14 cellular contexts compared by ENCODE assay signal in genomic region chr6:37665309-37665708, GRCh38. TPM values are rescaled to one million over a fixed set of nuclear protein-coding genes. Genes with fewer than 3 reads are reported as not detected.
A peak's percentile ranks its signal among the peaks of the same experiment; 100 is the strongest.
DNase-seq lines count a peak whose midpoint lies in the region; ATAC-seq and TF ChIP-seq lines count a peak whose summit lies in the region.
"Had no signal": no experiment of that assay in that cellular context is flagged by ENCODE, and none has a peak within 500 bp of the region (broad histone marks: within the 10 kb centered on the region; RNA-seq: fewer than 3 reads in every experiment).

No MANE protein-coding gene starts in this region.

- H3K4me1 Mint-ChIP-seq in activated T-helper 1 cell treated with anti-CD3 and anti-CD28 coated beads, Interleukin-12 subunit alpha, Interleukin-12 subunit beta, Interleukin-2, Interleukin-4 antibody, amounts not matched to agents 30 ng/mL and 10 ng/mL and 1 ng/mL, durations not matched to agents 14 hours and 24 hours and 36 hours (ENCODE audit: low read depth) = no peaks in the 10 kb centered on the region
- H3K4me1 Mint-ChIP-seq: activated CD4-positive, alpha-beta T cell treated with anti-CD3 and anti-CD28 coated beads for 36 hours had no signal

- H3K27ac Mint-ChIP-seq in activated T-helper 1 cell treated with anti-CD3 and anti-CD28 coated beads, Interleukin-12 subunit alpha, Interleukin-12 subunit beta, Interleukin-2, Interleukin-4 antibody, amounts not matched to agents 30 ng/mL and 10 ng/mL and 1 ng/mL, durations not matched to agents 14 hours and 24 hours and 36 hours = no peak overlapping the region
- H3K27ac Mint-ChIP-seq: activated CD4-positive, alpha-beta T cell treated with anti-CD3 and anti-CD28 coated beads for 36 hours; IgD-negative memory B cell had no signal

- intact Hi-C loops in heart right ventricle (cut with DNase I) = loop anchor here in 1 of 10 donors (5.0 kb wide), 1 partner anchor 1203 kb away; no protein-coding TSS in a partner anchor
- intact Hi-C loops in activated T-helper 1 cell treated with anti-CD3 and anti-CD28 coated beads, Interleukin-12 subunit alpha, Interleukin-12 subunit beta, Interleukin-2, Interleukin-4 antibody, amounts not matched to agents 30 ng/mL and 10 ng/mL and 1 ng/mL, durations not matched to agents 14 hours and 24 hours and 36 hours (cut with micrococcal nuclease) = no loop called here
- intact Hi-C loops in left lung (cut with DNase I) = no loop called here

- H3K27me3 Mint-ChIP-seq in activated T-helper 1 cell treated with anti-CD3 and anti-CD28 coated beads, Interleukin-12 subunit alpha, Interleukin-12 subunit beta, Interleukin-2, Interleukin-4 antibody, amounts not matched to agents 30 ng/mL and 10 ng/mL and 1 ng/mL, durations not matched to agents 14 hours and 24 hours and 36 hours (ENCODE audit: insufficient read depth) = peaks cover 2% of the 10 kb centered on the region

- peaks cover 36% of the 10 kb centered on the region for H3K4me1 ChIP-seq in cardiac muscle cell (ENCODE audit: low read depth)
- peaks cover 0 to 12% (median 0%) of the 10 kb centered on the region in 9 donors for H3K4me1 ChIP-seq in heart right ventricle
- H3K4me1 ChIP-seq in foreskin keratinocyte = peaks cover 4% of the 10 kb centered on the region
- no peaks in the 10 kb centered on the region for H3K4me1 ChIP-seq in left lung
- H3K4me1 ChIP-seq: ascending aorta, sigmoid colon had no signal

- TF ChIP-seq CTCF in cardiac muscle cell (IDR thresholded peaks at IDR 0.05; ENCODE audit: low read depth, low read length) = no peak
- no peak for TF ChIP-seq CTCF in heart right ventricle (IDR thresholded peaks at IDR 0.05)
- TF ChIP-seq CTCF in foreskin keratinocyte (conservative IDR thresholded peaks at IDR 0.05) = no peak
- no peak for TF ChIP-seq CTCF in left lung (IDR thresholded peaks at IDR 0.05)

- no peaks in the 10 kb centered on the region for H3K27me3 ChIP-seq in cardiac muscle cell
- no peaks in the 10 kb centered on the region for H3K27me3 ChIP-seq in heart right ventricle
- H3K27me3 ChIP-seq in foreskin keratinocyte = peaks cover 7% of the 10 kb centered on the region
- H3K27me3 ChIP-seq in left lung = no peaks in the 10 kb centered on the region
- H3K27me3 ChIP-seq: ascending aorta, sigmoid colon had no signal

- H3K27ac ChIP-seq in cardiac muscle cell (peak overlapping the region; percentile 94), heart right ventricle (no peak overlapping the region), foreskin keratinocyte (no peak overlapping the region), left lung (no peak overlapping the region)
- H3K27ac ChIP-seq: ascending aorta, sigmoid colon had no signal

- H3K36me3 ChIP-seq in cardiac muscle cell (no peaks in the 10 kb centered on the region), heart right ventricle (no peaks in the 10 kb centered on the region), left lung (no peaks in the 10 kb centered on the region)
- H3K36me3 ChIP-seq: sigmoid colon had no signal

- peaks cover 4% of the 10 kb centered on the region for H3K9me3 Mint-ChIP-seq in activated T-helper 1 cell treated with anti-CD3 and anti-CD28 coated beads, Interleukin-12 subunit alpha, Interleukin-12 subunit beta, Interleukin-2, Interleukin-4 antibody, amounts not matched to agents 30 ng/mL and 10 ng/mL and 1 ng/mL, durations not matched to agents 14 hours and 24 hours and 36 hours

- WGBS in heart right ventricle, 2 donors = 51 to 55% methylated on average over 6 of the region's 6 CpGs

- no peaks in the 10 kb centered on the region for H3K9me3 ChIP-seq in cardiac muscle cell (ENCODE audit: low read depth)
- peaks cover 0 to 9% (median 3%) of the 10 kb centered on the region in 11 donors for H3K9me3 ChIP-seq in heart right ventricle
- peaks cover 0 to under 1% of the 10 kb centered on the region in 2 donors for H3K9me3 ChIP-seq in left lung
- H3K9me3 ChIP-seq: ascending aorta, sigmoid colon had no signal

- peaks cover 7% of the 10 kb centered on the region for H3K36me3 Mint-ChIP-seq in activated T-helper 1 cell treated with anti-CD3 and anti-CD28 coated beads, Interleukin-12 subunit alpha, Interleukin-12 subunit beta, Interleukin-2, Interleukin-4 antibody, amounts not matched to agents 30 ng/mL and 10 ng/mL and 1 ng/mL, durations not matched to agents 14 hours and 24 hours and 36 hours (ENCODE audit: low read depth)
- H3K36me3 Mint-ChIP-seq: IgD-negative memory B cell had no signal

- H3K4me3 Mint-ChIP-seq in activated T-helper 1 cell treated with anti-CD3 and anti-CD28 coated beads, Interleukin-12 subunit alpha, Interleukin-12 subunit beta, Interleukin-2, Interleukin-4 antibody, amounts not matched to agents 30 ng/mL and 10 ng/mL and 1 ng/mL, durations not matched to agents 14 hours and 24 hours and 36 hours = no peak overlapping the region
- H3K4me3 Mint-ChIP-seq: activated CD4-positive, alpha-beta T cell treated with anti-CD3 and anti-CD28 coated beads for 36 hours; IgD-negative memory B cell had no signal

- H3K4me3 ChIP-seq in cardiac muscle cell (no peak overlapping the region), heart right ventricle (no peak overlapping the region), left lung (no peak overlapping the region)
- H3K4me3 ChIP-seq: ascending aorta, sigmoid colon had no signal

- DNase-seq in cardiac muscle cell (ENCODE audit: low read depth in 1 of 2, low spot score in 1 of 2) = peak in 1 of 2 donors; percentile 68
- no peak for DNase-seq in heart right ventricle
- peak; percentile 52 for DNase-seq in NCI-H69 (lab: John Stamatoyannopoulos, UW)
- DNase-seq in foreskin keratinocyte = no peak
- no peak for DNase-seq in activated T-helper 1 cell treated with anti-CD3 and anti-CD28 coated beads, Interleukin-12 subunit alpha, Interleukin-12 subunit beta, Interleukin-2, Interleukin-4 antibody, amounts not matched to agents 30 ng/mL and 10 ng/mL and 1 ng/mL, durations not matched to agents 14 hours and 24 hours and 36 hours (ENCODE audit: low spot score)
- DNase-seq in NCI-H82 treated with DMSO at 0.1 percent for 48 hours (lab: John Stamatoyannopoulos, UW; ENCODE audit: unreplicated experiment) = no peak
- DNase-seq in mucosa of gallbladder (ENCODE audit: low spot score) = no peak
- no peak for DNase-seq in left lung
- DNase-seq: activated CD4-positive, alpha-beta T cell treated with anti-CD3 and anti-CD28 coated beads for 36 hours; activated naive CD4-positive, alpha-beta T cell treated with Interleukin-2 at 50 U/mL for 16 hours; sigmoid colon; stimulated activated CD4-positive, alpha-beta T cell treated with anti-CD3 and anti-CD28 coated beads, Interleukin-2, amount 100 ng/mL, for 24 hours had no signal

- no peak for ATAC-seq in heart right ventricle
- ATAC-seq in foreskin keratinocyte = peak; percentile 25
- no peak for ATAC-seq in left lung
- ATAC-seq: activated CD4-positive, alpha-beta T cell treated with anti-CD3 and anti-CD28 coated beads for 36 hours had no signal

RNA-seq across cellular contexts. Expression of gene MDGA1, which starts 32.4 kb away (rescaled TPM):
- total RNA-seq in cardiac muscle cell (2.1 and 4.0 TPM in 2 replicates), heart right ventricle (10 to 100 TPM in 1 of 10 donors, 1 to 10 TPM in 9; 1.1 to 12.0 (median 2.0) TPM), foreskin keratinocyte (0.32 and 1.5 TPM in 2 replicates), mucosa of gallbladder (11.5 TPM), left lung (10 to 100 TPM in 1 of 2 donors, 1 to 10 TPM in 1; 1.4 to 11.5 TPM)
- polyA plus RNA-seq in cardiac muscle cell (1.7 and 2.1 TPM in 2 replicates), heart right ventricle (1 to 10 TPM in 1 of 2 donors, under 1 TPM in 1; 0.36 to 1.6 TPM), foreskin keratinocyte (0.18 and 1.0 TPM in 2 replicates)
- 5.4 and 5.7 TPM in 2 replicates for total RNA-seq in activated T-helper 1 cell treated with anti-CD3 and anti-CD28 coated beads, Interleukin-12 subunit alpha, Interleukin-12 subunit beta, Interleukin-2, Interleukin-4 antibody, amounts not matched to agents 30 ng/mL and 10 ng/mL and 1 ng/mL, durations not matched to agents 14 hours and 24 hours and 36 hours
